ENCODE assay signal across 7 cellular contexts in the genomic region with DNA sequence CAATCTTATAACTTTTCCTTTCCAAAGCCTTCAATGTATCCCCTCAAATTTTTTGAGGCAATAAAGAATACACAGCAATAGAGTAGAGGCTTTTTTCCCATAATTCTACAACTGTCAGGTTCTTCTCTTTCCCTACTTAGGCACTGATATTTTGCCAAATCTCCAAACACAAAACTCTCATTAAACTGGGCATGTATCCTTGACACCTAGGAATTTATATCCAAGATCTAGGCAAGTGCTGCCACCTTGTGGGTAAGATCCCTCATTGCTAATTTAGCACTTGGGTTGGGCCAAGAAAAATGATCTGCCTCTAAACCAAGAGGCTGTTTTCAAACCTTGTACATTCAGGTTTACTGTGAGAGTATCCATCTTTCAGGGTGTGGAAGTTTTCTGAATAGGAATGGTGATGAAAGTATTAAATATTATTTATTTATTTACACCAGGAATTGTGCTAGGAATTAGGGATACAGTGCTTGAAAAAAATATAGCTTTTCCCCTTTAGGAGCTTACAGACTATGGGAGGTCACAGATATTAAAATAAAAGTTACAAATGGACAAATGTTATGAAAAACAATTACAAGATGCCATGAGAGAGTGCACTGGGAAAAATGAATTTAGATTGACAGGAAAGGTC. TPM values are rescaled to one million over a fixed set of nuclear protein-coding genes. Genes with fewer than 3 reads are reported as not detected.
DNase-seq lines count a peak whose midpoint lies in the region; ATAC-seq and TF ChIP-seq lines count a peak whose summit lies in the region.

No MANE protein-coding gene starts in this region.

- no peak overlapping the region for H3K9ac ChIP-seq in SK-N-MC (ENCODE audit: insufficient read length)

- H3K4me3 ChIP-seq in MG63 (no peak overlapping the region), SK-N-MC (no peak overlapping the region)

- DNase-seq in GM04504 (ENCODE audit: low read depth) (peak; percentile 33), MG63 (peak; percentile 12), SK-N-MC (ENCODE audit: low read depth, low spot score) (peak; percentile 26), iPS-NIHi7 (ENCODE audit: extremely low spot score) (peak; percentile 71)
- peak; percentile 42 for DNase-seq in stimulated activated CD4-positive, alpha-beta T cell treated with anti-CD3 and anti-CD28 coated beads, Interleukin-1b, Interleukin-23, amount 100 ng/mL, for 48 hours

- H3K36me3 ChIP-seq in MG63 = peaks cover 17% of the 10 kb centered on the region
- peaks cover 14% of the 10 kb centered on the region; the same call in 1 of the 2 replicates for H3K36me3 ChIP-seq in SK-N-MC (ENCODE audit: insufficient read depth, low read length)

- TF ChIP-seq CTCF in brain (conservative IDR thresholded peaks at IDR 0.05) = peak; percentile 84 to 86

- H3K36me3 Mint-ChIP-seq in brain = peaks cover 83% of the 10 kb centered on the region

- peak overlapping the region in 4 of 5 experiments; percentile 14 to 86 (median 54) for H3K27ac Mint-ChIP-seq in brain

- no peak overlapping the region for H3K27ac ChIP-seq in SK-N-MC

- peak overlapping the region in 1 of 5 experiments; percentile 25 for H3K4me3 Mint-ChIP-seq in brain

- H3K9me3 Mint-ChIP-seq in brain = peaks cover 0 to 5% (median 5%) of the 10 kb centered on the region in 5 experiments

- H3K9me3 ChIP-seq in MG63 (no peaks in the 10 kb centered on the region), SK-N-MC (ENCODE audit: low read depth, low read length) (no peaks in the 10 kb centered on the region)

- no peaks in the 10 kb centered on the region for H3K27me3 ChIP-seq in MG63

- H3K4me1 Mint-ChIP-seq in brain = peaks cover 8% of the 10 kb centered on the region

- H3K27me3 Mint-ChIP-seq in brain = peaks cover 4% of the 10 kb centered on the region

- ATAC-seq in GM18867 (IDR thresholded peaks at IDR 0.05; ENCODE audit: unreplicated experiment) = no peak

RNA-seq across cellular contexts. Expression of gene TSTD2, which starts 17.6 kb away (rescaled TPM):
- 12.0 and 21.6 TPM in 2 replicates for total RNA-seq in MG63 (2014; rRNA removed; shearing (Covaris generic); ENCODE audit: low replicate concordance)
- 25.9 TPM for polyA plus RNA-seq in brain (ENCODE audit: insufficient read depth, low read depth, low replicate concordance)

RNA-seq across cellular contexts. Expression of gene NCBP1, which starts 18.1 kb away (rescaled TPM):
- total RNA-seq in MG63 (2014; rRNA removed; shearing (Covaris generic); ENCODE audit: low replicate concordance) = 35.7 and 263 TPM in 2 replicates
- polyA plus RNA-seq in brain (ENCODE audit: insufficient read depth, low read depth, low replicate concordance) = 33.0 TPM

Comparison
In these comparisons a context has a peak if more than half of its experiments do, and no peak if none do; other contexts are left out.
1. DNase-seq: peak in every context shown above with its lines; median percentile 71 in iPS-NIHi7; 42 in stimulated activated CD4-positive, alpha-beta T cell treated with anti-CD3 and anti-CD28 coated beads, Interleukin-1b, Interleukin-23, amount 100 ng/mL, for 48 hours; 33 in GM04504; 26 in SK-N-MC; 12 in MG63.